10 cellular contexts compared by ENCODE assay signal in the genomic region with DNA sequence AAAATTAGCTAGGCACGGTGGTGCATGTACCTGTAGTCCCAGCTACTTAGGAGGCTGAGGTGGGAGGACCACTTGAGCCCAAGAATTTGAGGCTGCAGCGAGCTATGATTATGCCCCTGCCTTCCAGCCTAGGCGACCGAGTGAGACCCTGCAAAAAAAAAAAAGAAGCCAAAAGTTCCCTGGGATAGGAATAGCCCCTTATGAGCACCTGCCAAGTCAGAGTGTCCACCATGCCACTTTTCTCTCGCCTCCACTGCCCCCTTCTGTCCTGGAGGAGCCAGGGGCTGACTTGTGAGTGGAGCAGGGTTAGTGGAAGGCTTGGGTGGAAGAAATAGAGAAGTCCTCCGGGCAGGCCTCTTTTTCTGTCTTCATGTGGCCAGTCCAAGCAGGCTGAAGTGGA. TPM values are rescaled to one million over a fixed set of nuclear protein-coding genes. Genes with fewer than 3 reads are reported as not detected.
A peak's percentile ranks its signal among the peaks of the same experiment; 100 is the strongest.
DNase-seq lines count a peak whose midpoint lies in the region; ATAC-seq and TF ChIP-seq lines count a peak whose summit lies in the region.
"Had no signal": no experiment of that assay in that cellular context is flagged by ENCODE, and none has a peak within 500 bp of the region (broad histone marks: within the 10 kb centered on the region; RNA-seq: fewer than 3 reads in every experiment).

No MANE protein-coding gene starts in this region.

- intact Hi-C loops in upper lobe of right lung (cut with DNase I) = no loop called here
- intact Hi-C loops in CD8-positive, alpha-beta T cell (cut with DNase I, micrococcal nuclease) = no loop called here

- no peaks in the 10 kb centered on the region for H3K27me3 Mint-ChIP-seq in CD8-positive, alpha-beta T cell (ENCODE audit: low read depth)
- H3K27me3 Mint-ChIP-seq: stimulated activated naive CD8-positive, alpha-beta T cell treated with anti-CD3 and anti-CD28 coated beads, Interleukin-15, Interleukin-2, amounts not matched to agents 100 ng/mL and 50 ng/mL, for 24 hours had no signal

- no peaks in the 10 kb centered on the region for H3K4me1 ChIP-seq in upper lobe of right lung
- no peaks in the 10 kb centered on the region for H3K4me1 ChIP-seq in CD8-positive, alpha-beta T cell (ENCODE audit: insufficient read depth, low read length)

- no peaks in the 10 kb centered on the region for H3K36me3 ChIP-seq in upper lobe of right lung
- H3K36me3 ChIP-seq in CD8-positive, alpha-beta T cell (ENCODE audit: insufficient read depth, low read length) = no peaks in the 10 kb centered on the region

- POLR2A ChIA-PET in CD8-positive, alpha-beta T cell (lab: Charles Lee) = no interaction called here

- H3K9me3 ChIP-seq in upper lobe of right lung = no peaks in the 10 kb centered on the region
- H3K9me3 ChIP-seq in CD8-positive, alpha-beta T cell (ENCODE audit: low read length) = no peaks in the 10 kb centered on the region

- peaks cover 7% of the 10 kb centered on the region for H3K9me3 Mint-ChIP-seq in CD8-positive, alpha-beta T cell

- no peak overlapping the region for H3K27ac ChIP-seq in upper lobe of right lung
- no peak overlapping the region for H3K27ac ChIP-seq in CD8-positive, alpha-beta T cell (ENCODE audit: low read depth, low read length)

- TF ChIP-seq CTCF in astrocyte of the spinal cord (IDR thresholded peaks at IDR 0.05; ENCODE audit: low read depth, low read length) (peak; percentile 4), upper lobe of right lung (IDR thresholded peaks at IDR 0.05) (no peak)
- no peak for TF ChIP-seq CTCF in CD8-positive, alpha-beta T cell (IDR thresholded peaks at IDR 0.05)

- in situ Hi-C loops in astrocyte of the spinal cord (cut with HindIII; ENCODE audit: low sequenced_read_pairs) = no loop called here

- H3K27ac Mint-ChIP-seq in CD8-positive, alpha-beta T cell = no peak overlapping the region
- H3K27ac Mint-ChIP-seq: stimulated activated naive CD8-positive, alpha-beta T cell treated with anti-CD3 and anti-CD28 coated beads, Interleukin-15, Interleukin-2, amounts not matched to agents 100 ng/mL and 50 ng/mL, for 24 hours had no signal

- no peaks in the 10 kb centered on the region for H3K27me3 ChIP-seq in upper lobe of right lung
- no peaks in the 10 kb centered on the region for H3K27me3 ChIP-seq in CD8-positive, alpha-beta T cell (ENCODE audit: insufficient read depth, low read length)

- no peaks in the 10 kb centered on the region for H3K36me3 Mint-ChIP-seq in CD8-positive, alpha-beta T cell

- no peaks in the 10 kb centered on the region for H3K4me1 Mint-ChIP-seq in CD8-positive, alpha-beta T cell (ENCODE audit: low read depth)

- H3K4me3 ChIP-seq in astrocyte of the spinal cord (ENCODE audit: low read depth, low read length) (no peak overlapping the region), upper lobe of right lung (no peak overlapping the region)
- H3K4me3 ChIP-seq in CD8-positive, alpha-beta T cell (ENCODE audit: low read depth, low read length) = no peak overlapping the region

- ATAC-seq in upper lobe of right lung (peak; percentile 47), GM18867 (IDR thresholded peaks at IDR 0.05; ENCODE audit: unreplicated experiment) (no peak)
- ATAC-seq in CD8-positive, alpha-beta T cell = no peak

- CTCF ChIA-PET in CD8-positive, alpha-beta T cell (lab: Charles Lee) = interaction anchor here (0.9 to 3.0 kb wide), 3 partner anchors 9 to 18 kb away, joined by 3 to 16 read pairs (median 3); no protein-coding TSS in a partner anchor

- no peak overlapping the region for H3K4me3 Mint-ChIP-seq in CD8-positive, alpha-beta T cell
- H3K4me3 Mint-ChIP-seq: stimulated activated naive CD8-positive, alpha-beta T cell treated with anti-CD3 and anti-CD28 coated beads, Interleukin-15, Interleukin-2, amounts not matched to agents 100 ng/mL and 50 ng/mL, for 24 hours had no signal

- DNase-seq in stimulated activated CD4-positive, alpha-beta T cell treated with anti-CD3 and anti-CD28 coated beads, Interleukin-15, amount 100 ng/mL, for 24 hours = peak; percentile 24
- no peak for DNase-seq in stimulated activated CD4-positive, alpha-beta T cell treated with anti-CD3 and anti-CD28 coated beads, Interleukin-4, amount 100 ng/mL, for 24 hours
- DNase-seq in NAMALWA (ENCODE audit: low spot score) (peak; percentile 48), astrocyte of the spinal cord (ENCODE audit: low read depth, low spot score) (no peak), upper lobe of right lung (no peak), kidney glomerular epithelial cell (lab: John Stamatoyannopoulos, UW) (no peak)
- no peak for DNase-seq in CD8-positive, alpha-beta T cell
- DNase-seq: T-helper 2 cell had no signal

RNA-seq across cellular contexts. Expression of a gene that starts 12.1 kb away (rescaled TPM):
- 25.9 TPM for total RNA-seq in upper lobe of right lung
- 100 to 1,000 TPM; 129 to 141 TPM for total RNA-seq in CD8-positive, alpha-beta T cell

RNA-seq across cellular contexts. Expression of a gene that starts 18.9 kb away (rescaled TPM):
- 76.0 TPM for total RNA-seq in upper lobe of right lung
- total RNA-seq in CD8-positive, alpha-beta T cell = 10 to 100 TPM; 74.6 to 76.3 TPM

Comparison
In these comparisons a context has a peak if more than half of its experiments do, and no peak if none do; other contexts are left out.
1. DNase-seq: peak in stimulated activated CD4-positive, alpha-beta T cell treated with anti-CD3 and anti-CD28 coated beads, Interleukin-15, amount 100 ng/mL, for 24 hours (single experiment) and NAMALWA (single experiment); none in stimulated activated CD4-positive, alpha-beta T cell treated with anti-CD3 and anti-CD28 coated beads, Interleukin-4, amount 100 ng/mL, for 24 hours (single experiment), astrocyte of the spinal cord (single experiment), upper lobe of right lung (single experiment), kidney glomerular epithelial cell (single experiment) and CD8-positive, alpha-beta T cell (0 of 7).